8 cellular contexts compared by ENCODE assay signal in the genomic region with DNA sequence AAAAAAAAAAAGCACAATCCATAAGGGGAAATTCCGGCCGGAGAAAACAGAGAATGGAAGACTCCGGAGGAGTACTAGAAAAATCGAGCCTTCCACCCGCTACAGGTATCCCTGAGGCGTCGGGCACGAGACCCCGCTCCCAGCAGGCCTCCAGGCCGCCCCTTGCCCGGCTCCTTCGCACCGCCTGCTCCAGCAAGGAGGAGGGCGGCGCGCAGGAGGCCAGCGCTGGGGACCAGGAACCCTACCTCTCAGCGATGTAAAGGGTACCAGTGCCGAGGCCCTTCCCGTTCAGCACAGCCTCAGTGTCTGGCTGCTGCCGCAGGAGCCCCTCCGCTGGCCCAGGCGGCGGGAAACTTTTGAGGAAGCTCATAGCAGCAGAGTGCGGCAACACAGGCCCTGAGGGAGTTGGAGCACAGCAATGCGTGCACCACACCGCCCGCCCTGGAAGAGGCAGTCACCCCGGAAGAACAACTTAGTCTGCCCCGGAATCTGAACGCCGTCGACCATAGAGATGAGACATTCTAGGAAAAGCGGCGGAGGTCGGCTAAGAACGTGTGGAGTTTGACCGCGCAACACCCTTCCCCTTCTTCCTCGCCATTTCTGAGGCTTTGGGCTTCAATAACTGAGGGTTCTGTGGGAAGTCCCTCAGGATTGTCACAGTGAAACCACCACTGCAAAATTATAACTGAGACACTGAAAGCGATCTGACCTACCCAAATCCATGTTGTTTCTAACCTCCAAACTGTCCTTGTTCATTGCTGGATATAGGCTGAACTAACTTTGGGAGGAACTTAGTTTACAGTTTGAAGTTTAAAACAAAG.
DNase-seq lines count a peak whose midpoint lies in the region; ATAC-seq, FAIRE-seq and TF ChIP-seq lines count a peak whose summit lies in the region.

A gene with protein sequence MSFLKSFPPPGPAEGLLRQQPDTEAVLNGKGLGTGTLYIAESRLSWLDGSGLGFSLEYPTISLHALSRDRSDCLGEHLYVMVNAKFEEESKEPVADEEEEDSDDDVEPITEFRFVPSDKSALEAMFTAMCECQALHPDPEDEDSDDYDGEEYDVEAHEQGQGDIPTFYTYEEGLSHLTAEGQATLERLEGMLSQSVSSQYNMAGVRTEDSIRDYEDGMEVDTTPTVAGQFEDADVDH (minus strand): TSS at position 450 of the 821 bp plus-strand sequence. CDS start 80 bp downstream, at position 370.

- peak; percentile 95 for TF ChIP-seq POLR2A in erythroblast (IDR thresholded peaks at IDR 0.05; ENCODE audit: low read length)

- no peaks in the 10 kb centered on the region for H3K36me3 ChIP-seq in mucosa of rectum (ENCODE audit: control insufficient read depth in 2 of 2, insufficient read depth in 2 of 2, low read length in 2 of 2)

- no peaks in the 10 kb centered on the region for H3K9me3 ChIP-seq in mucosa of rectum (ENCODE audit: control insufficient read depth in 2 of 2, low read length in 2 of 2)

- DNase-seq in D721Med (ENCODE audit: insufficient read length, low spot score): peak; percentile 32
- DNase-seq in HuH-7.5 (ENCODE audit: low spot score): peak; percentile 53
- peak; percentile 33 for DNase-seq in OCI-M2 (lab: John Stamatoyannopoulos, UW; ENCODE audit: unreplicated experiment)
- peak; percentile 77 for DNase-seq in activated T-cell treated with anti-CD3 and anti-CD28 coated beads for 48 hours (ENCODE audit: low read depth)
- DNase-seq in erythroblast (lab: John Stamatoyannopoulos, UW): peak; percentile 90 to 92
- peak; percentile 86 for DNase-seq in stimulated activated CD8-positive, alpha-beta memory T cell treated with anti-CD3 and anti-CD28 coated beads, Interleukin-4, amount 100 ng/mL, for 48 hours

- no peak for TF ChIP-seq CTCF in D721Med (IDR thresholded peaks at IDR 0.05; ENCODE audit: insufficient read depth, missing control alignments)

- peak; percentile 92 for ATAC-seq in GM21515 (IDR thresholded peaks at IDR 0.05; ENCODE audit: unreplicated experiment)

- no peak for FAIRE-seq in D721Med (lab: Jason Lieb, UNC)

- peak within 1 kb of the TSS; percentile 80 to 85 for H3K27ac ChIP-seq in mucosa of rectum (ENCODE audit: low read depth in 2 of 2, low read length in 2 of 2)

- H3K27me3 ChIP-seq in mucosa of rectum (ENCODE audit: control insufficient read depth in 2 of 2, insufficient read depth in 2 of 2, low read length in 2 of 2): no peaks in the 10 kb centered on the region

- H3K9ac ChIP-seq in mucosa of rectum (ENCODE audit: low read depth in 1 of 2, low read length in 2 of 2): peak within 1 kb of the TSS; percentile 83 to 84

- H3K4me1 ChIP-seq in mucosa of rectum (ENCODE audit: control insufficient read depth in 2 of 2, insufficient read depth in 2 of 2, low read length in 2 of 2): peaks cover 10 to 13% of the 10 kb centered on the region in 2 donors

- H3K4me3 ChIP-seq in mucosa of rectum (ENCODE audit: low read length in 2 of 2): peak within 1 kb of the TSS; percentile 90 to 93

Comparison
In these comparisons a context has a peak if more than half of its experiments do, and no peak if none do; other contexts are left out.
1. Peak in every context shown above with its lines: DNase-seq, ATAC-seq, H3K4me3 ChIP-seq and H3K27ac ChIP-seq.
2. DNase-seq: peak in every context shown above with its lines; median percentile 91 in erythroblast; 86 in stimulated activated CD8-positive, alpha-beta memory T cell treated with anti-CD3 and anti-CD28 coated beads, Interleukin-4, amount 100 ng/mL, for 48 hours; 77 in activated T-cell treated with anti-CD3 and anti-CD28 coated beads for 48 hours; 53 in HuH-7.5; 33 in OCI-M2; 32 in D721Med.